12 cellular contexts compared by ENCODE assay signal in the genomic region with DNA sequence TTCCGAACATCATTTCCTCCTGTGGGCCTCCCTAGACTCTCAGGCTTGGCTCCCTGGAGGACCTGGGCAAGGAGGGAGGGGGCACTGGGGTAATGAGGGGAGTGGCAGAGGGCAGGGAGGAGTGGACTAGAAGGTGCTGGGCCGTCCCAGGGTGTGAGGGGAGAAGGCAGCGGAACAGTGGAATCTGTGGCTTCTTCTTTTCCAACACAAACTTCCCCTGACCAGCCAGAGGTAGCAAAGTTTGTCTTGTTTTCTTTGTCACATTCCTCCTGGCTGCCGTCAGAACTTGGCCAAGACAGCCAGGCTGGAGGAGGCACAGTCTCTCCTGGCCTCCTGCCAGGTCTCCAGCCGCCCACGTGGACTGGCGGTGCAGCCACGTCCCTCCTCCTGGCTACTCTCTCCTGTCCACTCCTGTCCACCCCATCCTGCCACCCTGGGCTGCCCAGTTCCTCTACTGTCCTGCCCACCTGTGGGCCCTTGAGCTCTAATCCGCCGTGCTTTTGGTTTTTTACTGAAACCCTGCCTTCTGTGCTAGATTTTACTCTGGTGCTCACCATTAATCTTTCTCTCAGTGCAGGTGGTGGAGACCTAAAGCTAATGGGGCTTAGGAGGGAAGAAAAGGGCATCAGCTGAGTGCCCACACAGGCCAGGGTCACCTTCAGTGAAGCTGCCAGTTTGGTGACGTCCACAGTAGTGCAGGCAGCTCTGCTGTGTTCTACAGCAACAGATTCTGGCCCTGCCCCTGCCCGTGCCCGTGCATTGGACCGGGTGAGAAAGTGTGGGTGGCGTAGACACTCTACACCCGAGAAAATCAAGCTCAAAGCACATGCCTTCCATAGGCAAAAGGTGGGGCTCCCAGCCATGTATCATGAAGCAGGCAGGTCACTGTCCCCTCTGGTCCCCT. TPM values are rescaled to one million over a fixed set of nuclear protein-coding genes. Genes with fewer than 3 reads are reported as not detected.
DNase-seq lines count a peak whose midpoint lies in the region; ATAC-seq, FAIRE-seq and TF ChIP-seq lines count a peak whose summit lies in the region.
"Had no signal": no experiment of that assay in that cellular context is flagged by ENCODE, and none has a peak within 500 bp of the region (broad histone marks: within the 10 kb centered on the region; RNA-seq: fewer than 3 reads in every experiment).

No MANE protein-coding gene starts in this region.

- H2AFZ ChIP-seq in HepG2 (ENCODE audit: low read length): no peak overlapping the region

- no peak for TF ChIP-seq CTCF in HepG2 (CRISPR knock-in tag; IDR thresholded peaks at IDR 0.05)
- no peak for TF ChIP-seq CTCF in type B pancreatic cell (conservative IDR thresholded peaks at IDR 0.05)

- H3K27ac Mint-ChIP-seq in type B pancreatic cell: peak overlapping the region; percentile 19
- H3K27ac Mint-ChIP-seq: activated naive CD8-positive, alpha-beta T cell treated with anti-CD3 and anti-CD28 coated beads, Interleukin-2, amount 10 ng/mL, durations not matched to agents 7 days and 5 days had no signal

- no TSS peak for BruUV-seq in HepG2 (replicated peaks; lab: Mats Ljungman, UMichigan)

- no peak overlapping the region for H3K4me3 Mint-ChIP-seq in type B pancreatic cell
- H3K4me3 Mint-ChIP-seq: activated naive CD8-positive, alpha-beta T cell treated with anti-CD3 and anti-CD28 coated beads, Interleukin-2, amount 10 ng/mL, durations not matched to agents 7 days and 5 days had no signal

- peak; percentile 26 for FAIRE-seq in HepG2 (lab: Jason Lieb, UNC)

- H3K4me1 Mint-ChIP-seq in type B pancreatic cell (ENCODE audit: unreplicated experiment): peaks cover 3% of the 10 kb centered on the region

- intact Hi-C loops in HepG2 (cut with micrococcal nuclease; ENCODE audit: unreplicated experiment): no loop called here

- no peak for TF ChIP-seq EP300 in HepG2 (IDR thresholded peaks at IDR 0.05; ENCODE audit: low read depth in 2 of 2, low read length in 2 of 2)
- TF ChIP-seq EP300 in HepG2 (CRISPR knock-in tag; IDR thresholded peaks at IDR 0.05; ENCODE audit: borderline replicate concordance): no peak

- WGBS in HepG2 (ENCODE audit: low lambda C conversion rate): 31% methylated on average over 16 of the region's 16 CpGs

- TF ChIP-seq POLR2A in HepG2 (IDR thresholded peaks at IDR 0.05; ENCODE audit: insufficient read depth in 1 of 2, low read depth in 2 of 2, low read length in 2 of 2): no peak

- H3K36me3 Mint-ChIP-seq in type B pancreatic cell: no peaks in the 10 kb centered on the region
- H3K36me3 Mint-ChIP-seq: activated naive CD8-positive, alpha-beta T cell treated with anti-CD3 and anti-CD28 coated beads, Interleukin-2, amount 10 ng/mL, durations not matched to agents 7 days and 5 days had no signal

- H3K9me3 Mint-ChIP-seq in type B pancreatic cell: no peaks in the 10 kb centered on the region
- H3K9me3 Mint-ChIP-seq: activated naive CD8-positive, alpha-beta T cell treated with anti-CD3 and anti-CD28 coated beads, Interleukin-2, amount 10 ng/mL, durations not matched to agents 7 days and 5 days had no signal

- H3K9me3 ChIP-seq in HepG2 (ENCODE audit: low read length): no peaks in the 10 kb centered on the region

- in situ Hi-C loops in HepG2 (cut with HindIII; ENCODE audit: extremely low pct_ligation_motif_present, low pct_unique_long_range_greater_than_20kb): no loop called here

- H3K79me2 ChIP-seq in HepG2 (ENCODE audit: insufficient read depth, low read length): no peaks in the 10 kb centered on the region

- peak; percentile 51 for DNase-seq in DMS 273 (lab: John Stamatoyannopoulos, UW; ENCODE audit: unreplicated experiment)
- no peak for DNase-seq in DMS 273 treated with DMSO at 0.1 percent for 48 hours (lab: John Stamatoyannopoulos, UW)
- DNase-seq in cerebellum (ENCODE audit: low spot score): peak; percentile 71
- DNase-seq in HepG2 (ENCODE audit: low spot score): peak; percentile 41
- no peak for DNase-seq in type B pancreatic cell (ENCODE audit: extremely low spot score, unreplicated experiment)
- DNase-seq in activated effector memory CD4-positive, alpha-beta T cell treated with anti-CD3 and anti-CD28 coated beads, Interleukin-2, amount 50 U/mL, for 16 hours: no peak
- no peak for DNase-seq in stimulated activated CD4-positive, alpha-beta T cell treated with anti-CD3 and anti-CD28 coated beads, Interleukin-2, amount 100 ng/mL, for 24 hours
- DNase-seq in HEK293T (ENCODE audit: extremely low spot score): no peak
- DNase-seq: activated naive CD8-positive, alpha-beta T cell treated with anti-CD3 and anti-CD28 coated beads, Interleukin-2, amount 10 ng/mL, durations not matched to agents 7 days and 5 days; NCI-H82 had no signal

- CTCF ChIA-PET in HepG2 (lab: Yijun Ruan, JAX; ENCODE audit: low intra/inter-chr PET ratio, low total read pairs): no interaction called here
- CTCF ChIA-PET in HEK293T (lab: Yijun Ruan, JAX): interaction anchor here (0.6 kb wide), 1 partner anchor 301 kb away, joined by 4 read pairs; no protein-coding TSS in a partner anchor

- no peak for TF ChIP-seq RAD21 in HepG2 (CRISPR knock-in tag; IDR thresholded peaks at IDR 0.05)

- H3K4me3 ChIP-seq in HepG2 (replicated peaks in 1 of 3; ENCODE audit: insufficient read depth in 1 of 3, low read depth in 2 of 3, low read length in 3 of 3): no peak overlapping the region

- no peak overlapping the region for H3K27ac ChIP-seq in HepG2 (ENCODE audit: extremely low read length, insufficient read depth, low read length)
- H3K27ac ChIP-seq: 22Rv1 had no signal

- peaks cover 1 to 59% of the 10 kb centered on the region in 2 experiments; a peak in 3 of 5 replicates for H3K27me3 ChIP-seq in HepG2 (ENCODE audit: control insufficient read depth in 1 of 2, insufficient read depth in 2 of 2, low read length in 2 of 2)

- H4K20me1 ChIP-seq in HepG2 (ENCODE audit: insufficient read depth, low read length): no peaks in the 10 kb centered on the region

- POLR2A ChIA-PET in HepG2 (lab: Yijun Ruan, JAX) (no interaction called here), HEK293T (lab: Yijun Ruan, JAX) (no interaction called here)

- ATAC-seq in HepG2: peak; percentile 17; the same call in 2 of the 3 replicates

- no peak overlapping the region; the same call in 1 of the 2 replicates for H3K4me2 ChIP-seq in HepG2 (ENCODE audit: low read depth, low read length)

- no peaks in the 10 kb centered on the region for H3K36me3 ChIP-seq in HepG2 (replicated peaks in 1 of 2; ENCODE audit: control insufficient read depth in 1 of 2, insufficient read depth in 2 of 2, low read length in 2 of 2)

- peaks cover 34% of the 10 kb centered on the region for H3K27me3 Mint-ChIP-seq in type B pancreatic cell

- H3K4me1 ChIP-seq in HepG2 (ENCODE audit: insufficient read depth, low read length): peaks cover 7% of the 10 kb centered on the region

- no peak overlapping the region for H3K9ac ChIP-seq in HepG2 (ENCODE audit: insufficient read depth, low read depth, low read length)

RNA-seq across cellular contexts. Expression of gene CDSN, which starts 2.8 kb away (rescaled TPM):
- total RNA-seq in cerebellum (not detected), HepG2 (2016; rRNA removed; fragmentation: Illumina TruSeq; extraction: Trizol) (not detected in 2 replicates), type B pancreatic cell (ENCODE audit: low replicate concordance) (not detected in 2 replicates)
- total RNA-seq in HepG2 (2016; cell fraction: cytosol; rRNA removed; fragmentation: Illumina TruSeq; extraction: Trizol; ENCODE audit: low read depth): not detected in 2 replicates
- not detected in 2 replicates for total RNA-seq in HepG2 (2016; cell fraction: insoluble cytoplasmic fraction; rRNA removed; fragmentation: Illumina TruSeq; extraction: Trizol)
- total RNA-seq in HepG2 (2016; cell fraction: membrane; rRNA removed; fragmentation: Illumina TruSeq; extraction: Trizol): not detected in 2 replicates
- not detected in 2 replicates for total RNA-seq in HepG2 (2016; cell fraction: nucleus; rRNA removed; fragmentation: Illumina TruSeq; extraction: Trizol)
- not detected in 2 replicates for polyA plus RNA-seq in HepG2 (2011; rRNA removed)
- not detected in 2 replicates for polyA plus RNA-seq in HepG2 (2011; cell fraction: cytosol; rRNA removed)
- not detected in 2 replicates for polyA plus RNA-seq in HepG2 (2011; cell fraction: nucleus; rRNA removed)
- polyA plus RNA-seq in HepG2 (2012): not detected in 2 replicates
- polyA plus RNA-seq in HepG2 (2016; cell fraction: cytosol; fragmentation: Illumina TruSeq; extraction: Trizol; ENCODE audit: low read depth): not detected in 2 replicates
- not detected in 2 replicates for polyA plus RNA-seq in HepG2 (2016; cell fraction: insoluble cytoplasmic fraction; fragmentation: Illumina TruSeq; extraction: Trizol; ENCODE audit: low read depth)
- polyA plus RNA-seq in HepG2 (2016; cell fraction: membrane; fragmentation: Illumina TruSeq; extraction: Trizol; ENCODE audit: low read depth): not detected in 2 replicates
- polyA plus RNA-seq in HepG2 (2016; cell fraction: nucleus; fragmentation: Illumina TruSeq; extraction: Trizol; ENCODE audit: insufficient read depth, low read depth): not detected in 2 replicates
- polyA minus RNA-seq in HepG2 (2011; rRNA and poly(A)+ RNA removed; ENCODE audit: low replicate concordance): 0.07 TPM in 1 of 2 replicates, not detected in the other
- not detected in 2 replicates for polyA minus RNA-seq in HepG2 (2011; cell fraction: cytosol; rRNA and poly(A)+ RNA removed)
- polyA minus RNA-seq in HepG2 (2011; cell fraction: nucleus; rRNA and poly(A)+ RNA removed): not detected in 2 replicates
- total RNA-seq: activated naive CD8-positive, alpha-beta T cell treated with anti-CD3 and anti-CD28 coated beads, Interleukin-2, amount 10 ng/mL, durations not matched to agents 7 days and 5 days; skeletal muscle tissue had no signal

RNA-seq across cellular contexts. Expression of gene PSORS1C1, which starts 8.5 kb away (rescaled TPM):
- total RNA-seq in cerebellum: not detected
- 0.02 TPM in 1 of 2 replicates, not detected in the other for total RNA-seq in HepG2 (2016; rRNA removed; fragmentation: Illumina TruSeq; extraction: Trizol)
- not detected in 2 replicates for total RNA-seq in HepG2 (2016; cell fraction: cytosol; rRNA removed; fragmentation: Illumina TruSeq; extraction: Trizol; ENCODE audit: low read depth)
- total RNA-seq in HepG2 (2016; cell fraction: insoluble cytoplasmic fraction; rRNA removed; fragmentation: Illumina TruSeq; extraction: Trizol): not detected in 2 replicates
- total RNA-seq in HepG2 (2016; cell fraction: membrane; rRNA removed; fragmentation: Illumina TruSeq; extraction: Trizol): not detected in 2 replicates
- not detected in 2 replicates for total RNA-seq in HepG2 (2016; cell fraction: nucleus; rRNA removed; fragmentation: Illumina TruSeq; extraction: Trizol)
- 0.01 and 0.24 TPM in 2 replicates for polyA plus RNA-seq in HepG2 (2011; rRNA removed)
- not detected in 2 replicates for polyA plus RNA-seq in HepG2 (2011; cell fraction: cytosol; rRNA removed)
- 0.12 and 0.23 TPM in 2 replicates for polyA plus RNA-seq in HepG2 (2011; cell fraction: nucleus; rRNA removed)
- polyA plus RNA-seq in HepG2 (2012): not detected in 2 replicates
- not detected in 2 replicates for polyA plus RNA-seq in HepG2 (2016; cell fraction: cytosol; fragmentation: Illumina TruSeq; extraction: Trizol; ENCODE audit: low read depth)
- not detected in 2 replicates for polyA plus RNA-seq in HepG2 (2016; cell fraction: insoluble cytoplasmic fraction; fragmentation: Illumina TruSeq; extraction: Trizol; ENCODE audit: low read depth)
- not detected in 2 replicates for polyA plus RNA-seq in HepG2 (2016; cell fraction: membrane; fragmentation: Illumina TruSeq; extraction: Trizol; ENCODE audit: low read depth)
- not detected in 2 replicates for polyA plus RNA-seq in HepG2 (2016; cell fraction: nucleus; fragmentation: Illumina TruSeq; extraction: Trizol; ENCODE audit: insufficient read depth, low read depth)
- 13.6 TPM in 1 of 2 replicates, not detected in the other for polyA minus RNA-seq in HepG2 (2011; rRNA and poly(A)+ RNA removed; ENCODE audit: low replicate concordance)
- not detected in 2 replicates for polyA minus RNA-seq in HepG2 (2011; cell fraction: cytosol; rRNA and poly(A)+ RNA removed)
- polyA minus RNA-seq in HepG2 (2011; cell fraction: nucleus; rRNA and poly(A)+ RNA removed): 0.13 and 0.25 TPM in 2 replicates
- total RNA-seq in type B pancreatic cell (ENCODE audit: low replicate concordance): not detected in 2 replicates
- total RNA-seq: activated naive CD8-positive, alpha-beta T cell treated with anti-CD3 and anti-CD28 coated beads, Interleukin-2, amount 10 ng/mL, durations not matched to agents 7 days and 5 days had no signal

RNA-seq across cellular contexts. Expression of gene C6orf15, which starts 10.7 kb away (rescaled TPM):
- total RNA-seq in cerebellum: not detected
- not detected in 2 replicates for total RNA-seq in HepG2 (2016; rRNA removed; fragmentation: Illumina TruSeq; extraction: Trizol)
- total RNA-seq in HepG2 (2016; cell fraction: cytosol; rRNA removed; fragmentation: Illumina TruSeq; extraction: Trizol; ENCODE audit: low read depth): not detected in 2 replicates
- total RNA-seq in HepG2 (2016; cell fraction: insoluble cytoplasmic fraction; rRNA removed; fragmentation: Illumina TruSeq; extraction: Trizol): not detected in 2 replicates
- not detected in 2 replicates for total RNA-seq in HepG2 (2016; cell fraction: membrane; rRNA removed; fragmentation: Illumina TruSeq; extraction: Trizol)
- not detected in 2 replicates for total RNA-seq in HepG2 (2016; cell fraction: nucleus; rRNA removed; fragmentation: Illumina TruSeq; extraction: Trizol)
- not detected in 2 replicates for polyA plus RNA-seq in HepG2 (2011; rRNA removed)
- polyA plus RNA-seq in HepG2 (2011; cell fraction: cytosol; rRNA removed): not detected in 2 replicates
- polyA plus RNA-seq in HepG2 (2011; cell fraction: nucleus; rRNA removed): not detected in 2 replicates
- polyA plus RNA-seq in HepG2 (2012): not detected in 2 replicates
- not detected in 2 replicates for polyA plus RNA-seq in HepG2 (2016; cell fraction: cytosol; fragmentation: Illumina TruSeq; extraction: Trizol; ENCODE audit: low read depth)
- not detected in 2 replicates for polyA plus RNA-seq in HepG2 (2016; cell fraction: insoluble cytoplasmic fraction; fragmentation: Illumina TruSeq; extraction: Trizol; ENCODE audit: low read depth)
- polyA plus RNA-seq in HepG2 (2016; cell fraction: membrane; fragmentation: Illumina TruSeq; extraction: Trizol; ENCODE audit: low read depth): not detected in 2 replicates
- polyA plus RNA-seq in HepG2 (2016; cell fraction: nucleus; fragmentation: Illumina TruSeq; extraction: Trizol; ENCODE audit: insufficient read depth, low read depth): not detected in 2 replicates
- polyA minus RNA-seq in HepG2 (2011; rRNA and poly(A)+ RNA removed; ENCODE audit: low replicate concordance): not detected in 2 replicates
- polyA minus RNA-seq in HepG2 (2011; cell fraction: cytosol; rRNA and poly(A)+ RNA removed): not detected in 2 replicates
- not detected in 2 replicates for polyA minus RNA-seq in HepG2 (2011; cell fraction: nucleus; rRNA and poly(A)+ RNA removed)
- total RNA-seq in type B pancreatic cell (ENCODE audit: low replicate concordance): not detected in 2 replicates
- total RNA-seq: activated naive CD8-positive, alpha-beta T cell treated with anti-CD3 and anti-CD28 coated beads, Interleukin-2, amount 10 ng/mL, durations not matched to agents 7 days and 5 days; skeletal muscle tissue had no signal

RNA-seq across cellular contexts. Expression of gene PSORS1C2, which starts 15.8 kb away (rescaled TPM):
- total RNA-seq in cerebellum (not detected), HepG2 (2016; rRNA removed; fragmentation: Illumina TruSeq; extraction: Trizol) (not detected in 2 replicates), type B pancreatic cell (ENCODE audit: low replicate concordance) (not detected in 2 replicates)
- not detected in 2 replicates for total RNA-seq in HepG2 (2016; cell fraction: cytosol; rRNA removed; fragmentation: Illumina TruSeq; extraction: Trizol; ENCODE audit: low read depth)
- not detected in 2 replicates for total RNA-seq in HepG2 (2016; cell fraction: insoluble cytoplasmic fraction; rRNA removed; fragmentation: Illumina TruSeq; extraction: Trizol)
- total RNA-seq in HepG2 (2016; cell fraction: membrane; rRNA removed; fragmentation: Illumina TruSeq; extraction: Trizol): not detected in 2 replicates
- not detected in 2 replicates for total RNA-seq in HepG2 (2016; cell fraction: nucleus; rRNA removed; fragmentation: Illumina TruSeq; extraction: Trizol)
- polyA plus RNA-seq in HepG2 (2011; rRNA removed): not detected in 2 replicates
- not detected in 2 replicates for polyA plus RNA-seq in HepG2 (2011; cell fraction: cytosol; rRNA removed)
- polyA plus RNA-seq in HepG2 (2011; cell fraction: nucleus; rRNA removed): not detected in 2 replicates
- polyA plus RNA-seq in HepG2 (2012): not detected in 2 replicates
- polyA plus RNA-seq in HepG2 (2016; cell fraction: cytosol; fragmentation: Illumina TruSeq; extraction: Trizol; ENCODE audit: low read depth): not detected in 2 replicates
- polyA plus RNA-seq in HepG2 (2016; cell fraction: insoluble cytoplasmic fraction; fragmentation: Illumina TruSeq; extraction: Trizol; ENCODE audit: low read depth): not detected in 2 replicates
- polyA plus RNA-seq in HepG2 (2016; cell fraction: membrane; fragmentation: Illumina TruSeq; extraction: Trizol; ENCODE audit: low read depth): not detected in 2 replicates
- not detected in 2 replicates for polyA plus RNA-seq in HepG2 (2016; cell fraction: nucleus; fragmentation: Illumina TruSeq; extraction: Trizol; ENCODE audit: insufficient read depth, low read depth)
- polyA minus RNA-seq in HepG2 (2011; rRNA and poly(A)+ RNA removed; ENCODE audit: low replicate concordance): not detected in 2 replicates
- not detected in 2 replicates for polyA minus RNA-seq in HepG2 (2011; cell fraction: cytosol; rRNA and poly(A)+ RNA removed)
- polyA minus RNA-seq in HepG2 (2011; cell fraction: nucleus; rRNA and poly(A)+ RNA removed): not detected in 2 replicates
- total RNA-seq: activated naive CD8-positive, alpha-beta T cell treated with anti-CD3 and anti-CD28 coated beads, Interleukin-2, amount 10 ng/mL, durations not matched to agents 7 days and 5 days; skeletal muscle tissue had no signal

RNA-seq across cellular contexts. Expression of gene CCHCR1, which starts 34.5 kb away (rescaled TPM):
- total RNA-seq in cerebellum (11.3 TPM), HepG2 (2016; rRNA removed; fragmentation: Illumina TruSeq; extraction: Trizol) (20.2 and 28.2 TPM in 2 replicates), type B pancreatic cell (ENCODE audit: low replicate concordance) (21.9 and 36.8 TPM in 2 replicates)
- 5.6 and 7.6 TPM in 2 replicates for total RNA-seq in HepG2 (2016; cell fraction: cytosol; rRNA removed; fragmentation: Illumina TruSeq; extraction: Trizol; ENCODE audit: low read depth)
- 19.0 and 29.4 TPM in 2 replicates for total RNA-seq in HepG2 (2016; cell fraction: insoluble cytoplasmic fraction; rRNA removed; fragmentation: Illumina TruSeq; extraction: Trizol)
- total RNA-seq in HepG2 (2016; cell fraction: membrane; rRNA removed; fragmentation: Illumina TruSeq; extraction: Trizol): 10.6 and 11.4 TPM in 2 replicates
- 20.5 and 26.7 TPM in 2 replicates for total RNA-seq in HepG2 (2016; cell fraction: nucleus; rRNA removed; fragmentation: Illumina TruSeq; extraction: Trizol)
- 14.6 and 17.2 TPM in 2 replicates for polyA plus RNA-seq in HepG2 (2011; rRNA removed)
- 8.4 and 14.3 TPM in 2 replicates for polyA plus RNA-seq in HepG2 (2011; cell fraction: cytosol; rRNA removed)
- polyA plus RNA-seq in HepG2 (2011; cell fraction: nucleus; rRNA removed): 49.5 and 64.7 TPM in 2 replicates
- polyA plus RNA-seq in HepG2 (2012): 12.0 and 18.0 TPM in 2 replicates
- polyA plus RNA-seq in HepG2 (2016; cell fraction: cytosol; fragmentation: Illumina TruSeq; extraction: Trizol; ENCODE audit: low read depth): 2.7 and 2.8 TPM in 2 replicates
- polyA plus RNA-seq in HepG2 (2016; cell fraction: insoluble cytoplasmic fraction; fragmentation: Illumina TruSeq; extraction: Trizol; ENCODE audit: low read depth): 16.4 and 20.5 TPM in 2 replicates
- 7.8 and 8.1 TPM in 2 replicates for polyA plus RNA-seq in HepG2 (2016; cell fraction: membrane; fragmentation: Illumina TruSeq; extraction: Trizol; ENCODE audit: low read depth)
- polyA plus RNA-seq in HepG2 (2016; cell fraction: nucleus; fragmentation: Illumina TruSeq; extraction: Trizol; ENCODE audit: insufficient read depth, low read depth): 72.2 and 76.1 TPM in 2 replicates
- polyA minus RNA-seq in HepG2 (2011; rRNA and poly(A)+ RNA removed; ENCODE audit: low replicate concordance): 12.4 and 20.4 TPM in 2 replicates
- polyA minus RNA-seq in HepG2 (2011; cell fraction: cytosol; rRNA and poly(A)+ RNA removed): 3.7 and 6.5 TPM in 2 replicates
- polyA minus RNA-seq in HepG2 (2011; cell fraction: nucleus; rRNA and poly(A)+ RNA removed): 19.4 and 23.5 TPM in 2 replicates

Comparison
In these comparisons a context has a peak if more than half of its experiments do, and no peak if none do; other contexts are left out.
1. DNase-seq: peak in DMS 273 (single experiment), cerebellum (single experiment) and HepG2 (single experiment); none in DMS 273 treated with DMSO at 0.1 percent for 48 hours (single experiment), type B pancreatic cell (single experiment), activated effector memory CD4-positive, alpha-beta T cell treated with anti-CD3 and anti-CD28 coated beads, Interleukin-2, amount 50 U/mL, for 16 hours (single experiment), stimulated activated CD4-positive, alpha-beta T cell treated with anti-CD3 and anti-CD28 coated beads, Interleukin-2, amount 100 ng/mL, for 24 hours (0 of 2) and HEK293T (single experiment).